Comparison of ENCODE assay signal across 8 cellular contexts in genomic region chr14:67166450-67166853, GRCh38. TPM values are rescaled to one million over a fixed set of nuclear protein-coding genes. Genes with fewer than 3 reads are reported as not detected.
DNase-seq lines count a peak whose midpoint lies in the region; ATAC-seq, FAIRE-seq and TF ChIP-seq lines count a peak whose summit lies in the region.

No MANE protein-coding gene starts in this region.

- H3K4me3 ChIP-seq in A549: no peak overlapping the region

- POLR2A ChIA-PET in A549 (lab: Yijun Ruan, JAX): no interaction called here

- ATAC-seq in A549 (peak; percentile 76 to 78; a peak in 5 of 6 replicates), HG02840 (IDR thresholded peaks at IDR 0.05; ENCODE audit: low FRiP score, unreplicated experiment) (no peak)
- no peak for ATAC-seq in stimulated activated naive CD8-positive, alpha-beta T cell treated with anti-CD3 and anti-CD28 coated beads, Interleukin-15, Interleukin-2, amounts not matched to agents 100 U/mL and 50 U/mL, for 24 hours

- TF ChIP-seq POLR2A in A549 (IDR thresholded peaks at IDR 0.05; ENCODE audit: low read length): no peak

- DNase-seq in A549 (ENCODE audit: low read depth in 1 of 2, low spot score in 1 of 2): peak in 1 of 2 experiments; percentile 64
- DNase-seq in GM10266 (ENCODE audit: extremely low spot score): peak; percentile 12
- DNase-seq in NCI-H460 (ENCODE audit: extremely low read depth, low read depth): peak; percentile 48
- DNase-seq in amniotic stem cell (lab: John Stamatoyannopoulos, UW): peak; percentile 8
- peak; percentile 54 for DNase-seq in iris pigment epithelial cell (ENCODE audit: low read depth)
- peak; percentile 32 for DNase-seq in stimulated activated naive CD8-positive, alpha-beta T cell treated with anti-CD3 and anti-CD28 coated beads, Interleukin-15, Interleukin-2, amounts not matched to agents 100 U/mL and 50 U/mL, for 24 hours
- no peak for DNase-seq in NCI-H187 (lab: John Stamatoyannopoulos, UW)

- peak overlapping the region in 1 of 2 experiments; percentile 25; a peak in 2 of 6 replicates for H3K27ac ChIP-seq in A549

- FAIRE-seq in A549 (lab: Jason Lieb, UNC): peak; percentile 28

- TF ChIP-seq CTCF in A549 (IDR thresholded peaks at IDR 0.05) (peak; percentile 96), GM10266 (IDR thresholded peaks at IDR 0.05; ENCODE audit: control insufficient read depth, insufficient read depth, low read depth, missing control alignments) (peak; percentile 66)

- peak; percentile 97 to 98 for TF ChIP-seq RAD21 in A549 (conservative IDR thresholded peaks at IDR 0.05 in 1 of 2, IDR thresholded peaks at IDR 0.05 in 1 of 2)

- WGBS in A549 (ENCODE audit: missing lambda C conversion rate): 89% methylated on average over 5 of the region's 5 CpGs

- H3K4me1 ChIP-seq in A549: peaks cover 13% of the 10 kb centered on the region

- H3K9me3 ChIP-seq in A549: no peaks in the 10 kb centered on the region

- H3K4me2 ChIP-seq in A549: no peak overlapping the region

- CTCF ChIA-PET in A549 (lab: Yijun Ruan, JAX): interaction anchor here (0.6 to 5.3 kb wide), 42 partner anchors 9 to 542 kb away, joined by 3 to 82 read pairs (median 4); partner anchors contain the start of genes ATP6V1D and EIF2S1

- no peak for TF ChIP-seq EP300 in A549 (IDR thresholded peaks at IDR 0.05)

TF ChIP-seq in A549, 52 proteins besides CTCF, POLR2A, EP300 and RAD21:
- TF ChIP-seq MAFK (IDR thresholded peaks at IDR 0.05; ENCODE audit: partially characterized antibody) (no peak), SMC3 (IDR thresholded peaks at IDR 0.05) (peak; percentile 96)

RNA-seq across cellular contexts. Expression of gene GARIN2, which starts 22.8 kb away (rescaled TPM):
- polyA plus RNA-seq in A549 (2011; rRNA removed) (not detected in 2 replicates), A549 (2017; fragmentation: RNase III; extraction: RNeasy Plus Mini Kit Qiagen cat#74134 plus additional on column Dnase treatment) (0.12 TPM in 1 of 3 replicates, not detected in the others)
- 0.01 TPM in 1 of 2 replicates, not detected in the other for polyA plus RNA-seq in A549 (2012; cell fraction: cytosol; rRNA removed)
- polyA plus RNA-seq in A549 (2012; cell fraction: nucleus; rRNA removed): 0.06 and 0.13 TPM in 2 replicates
- not detected in 2 replicates for polyA minus RNA-seq in A549 (2011; rRNA and poly(A)+ RNA removed)
- total RNA-seq in NCI-H460 (2014; rRNA removed; shearing (Covaris generic)): not detected in 2 replicates
- not detected in 2 replicates for polyA plus RNA-seq in NCI-H460 (2014; cell fraction: nucleus; rRNA removed)

Comparison
In these comparisons a context has a peak if more than half of its experiments do, and no peak if none do; other contexts are left out.
1. ATAC-seq: peak in A549 (2 of 2); none in stimulated activated naive CD8-positive, alpha-beta T cell treated with anti-CD3 and anti-CD28 coated beads, Interleukin-15, Interleukin-2, amounts not matched to agents 100 U/mL and 50 U/mL, for 24 hours (single experiment) and HG02840 (single experiment).
2. DNase-seq: peak in GM10266 (single experiment), NCI-H460 (single experiment), amniotic stem cell (single experiment), iris pigment epithelial cell (single experiment) and stimulated activated naive CD8-positive, alpha-beta T cell treated with anti-CD3 and anti-CD28 coated beads, Interleukin-15, Interleukin-2, amounts not matched to agents 100 U/mL and 50 U/mL, for 24 hours (single experiment); none in NCI-H187 (0 of 2).